Comparison of ENCODE assay signal across 8 cellular contexts in the genomic region with DNA sequence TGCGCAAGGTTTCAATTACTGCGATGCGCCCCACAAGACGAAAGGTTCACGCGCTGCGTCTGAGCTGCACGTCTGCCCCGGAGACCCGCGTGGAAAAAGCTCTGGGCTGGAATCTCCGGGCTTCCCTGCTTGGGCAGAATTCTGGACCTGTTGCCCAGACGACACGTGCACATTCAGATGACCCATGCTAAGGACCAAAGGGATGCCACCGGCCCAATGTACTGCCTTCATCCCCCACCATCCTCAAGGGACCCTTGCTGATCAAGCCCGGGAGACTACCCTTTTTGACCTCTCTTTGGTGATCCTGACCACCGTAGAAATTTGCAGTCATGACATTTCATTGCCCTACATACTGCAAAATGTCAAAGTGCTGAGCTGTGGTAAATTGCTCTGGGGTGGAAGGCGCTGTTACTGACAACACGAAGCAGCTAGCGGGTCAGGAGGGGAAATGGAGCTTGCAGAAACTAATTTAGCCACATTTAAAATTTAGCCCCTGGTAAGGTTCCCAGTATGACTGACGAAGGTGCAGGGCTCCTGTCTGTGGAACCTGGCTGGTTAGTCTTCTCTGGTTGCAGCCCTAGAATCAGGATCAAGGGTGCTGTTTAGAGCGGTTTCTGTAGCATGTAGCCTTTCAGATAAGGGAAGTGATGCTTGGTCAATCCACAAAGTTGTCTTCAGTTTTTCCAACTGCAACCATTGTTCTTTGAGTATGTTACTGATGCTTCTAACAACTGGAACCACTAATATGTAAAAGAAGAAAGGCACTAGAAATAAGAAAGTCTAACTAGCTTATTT.
DNase-seq lines count a peak whose midpoint lies in the region; ATAC-seq and TF ChIP-seq lines count a peak whose summit lies in the region.

No MANE protein-coding gene starts in this region.

- CTCF ChIA-PET in SK-N-SH (lab: Yijun Ruan, JAX): interaction anchor here (0.7 to 2.5 kb wide), 11 partner anchors 8 to 112 kb away, joined by 3 to 10 read pairs (median 3); no protein-coding TSS in a partner anchor

- H3K27ac Mint-ChIP-seq in activated naive CD8-positive, alpha-beta T cell: no peak overlapping the region

- no peak for TF ChIP-seq EP300 in SK-N-SH (IDR thresholded peaks at IDR 0.05; ENCODE audit: borderline replicate concordance in 1 of 2, low read depth in 1 of 2, low read length in 1 of 2)

- peak overlapping the region; percentile 50 to 70 for H3K4me3 ChIP-seq in SK-N-SH (ENCODE audit: low read depth in 2 of 2, low read length in 1 of 2)
- peak overlapping the region; percentile 55 to 64 for H3K4me3 ChIP-seq in left lung
- H3K4me3 ChIP-seq in testis: peak overlapping the region; percentile 52 to 72

- H2AFZ ChIP-seq in SK-N-SH (ENCODE audit: low read depth): peak overlapping the region; percentile 93

- TF ChIP-seq CTCF in SK-N-SH (IDR thresholded peaks at IDR 0.05) (no peak), left lung (IDR thresholded peaks at IDR 0.05) (no peak), testis (IDR thresholded peaks at IDR 0.05) (no peak)

- H3K9me3 ChIP-seq in SK-N-SH (no peaks in the 10 kb centered on the region), left lung (no peaks in the 10 kb centered on the region), testis (no peaks in the 10 kb centered on the region)

- H3K9me2 ChIP-seq in SK-N-SH: no peaks in the 10 kb centered on the region

- POLR2A ChIA-PET in SK-N-SH (lab: Yijun Ruan, JAX): no interaction called here

- ATAC-seq in SK-N-SH treated with all-trans-retinoic acid at 6 μM for 48 hours (no peak), left lung (peak; percentile 15), HG03469 (IDR thresholded peaks at IDR 0.05; ENCODE audit: unreplicated experiment) (no peak), GM21723 (IDR thresholded peaks at IDR 0.05; ENCODE audit: unreplicated experiment) (no peak)

- no peaks in the 10 kb centered on the region for H3K9me3 Mint-ChIP-seq in activated naive CD8-positive, alpha-beta T cell (ENCODE audit: low read depth)

- H3K79me2 ChIP-seq in SK-N-SH (ENCODE audit: insufficient read depth): no peaks in the 10 kb centered on the region

- peaks cover 14 to 23% of the 10 kb centered on the region in 2 experiments; a peak in 2 of 4 replicates for H3K4me1 ChIP-seq in SK-N-SH (ENCODE audit: control insufficient read depth in 1 of 2, insufficient read depth in 2 of 2, low read depth in 1 of 2, low read length in 1 of 2)
- H3K4me1 ChIP-seq in left lung: peaks cover 2 to 51% of the 10 kb centered on the region in 2 donors
- no peaks in the 10 kb centered on the region for H3K4me1 ChIP-seq in testis

- no peak for TF ChIP-seq POLR2A in testis (IDR thresholded peaks at IDR 0.05)

- H3K36me3 Mint-ChIP-seq in activated naive CD8-positive, alpha-beta T cell: no peaks in the 10 kb centered on the region

- intact Hi-C loops in left lung (cut with DNase I): no loop called here
- intact Hi-C loops in testis (cut with DNase I; ENCODE audit: low total_unique reads): no loop called here

- DNase-seq in SK-N-SH (no peak), left lung (no peak), testis (no peak)
- DNase-seq in stimulated activated CD4-positive, alpha-beta T cell treated with anti-CD3 and anti-CD28 coated beads, Interleukin-15, amount 100 ng/mL, for 24 hours: no peak

- no peak overlapping the region for H3K27ac ChIP-seq in SK-N-SH (ENCODE audit: low read depth in 2 of 2, low read length in 1 of 2)
- H3K27ac ChIP-seq in left lung: peak overlapping the region; percentile 72 to 74
- no peak overlapping the region for H3K27ac ChIP-seq in testis

- H3K27me3 ChIP-seq in SK-N-SH (ENCODE audit: insufficient read depth): peaks cover 37% of the 10 kb centered on the region; the same call in 1 of the 2 replicates
- peaks cover 4 to 48% of the 10 kb centered on the region in 2 donors for H3K27me3 ChIP-seq in left lung
- H3K27me3 ChIP-seq in testis: no peaks in the 10 kb centered on the region

- H3K4me3 Mint-ChIP-seq in activated naive CD8-positive, alpha-beta T cell: peak overlapping the region; percentile 56

- peaks cover 18% of the 10 kb centered on the region for H3K4me1 Mint-ChIP-seq in activated naive CD8-positive, alpha-beta T cell (ENCODE audit: low read depth)

- TF ChIP-seq RAD21 in SK-N-SH (IDR thresholded peaks at IDR 0.05; ENCODE audit: low read length): no peak

- no peak overlapping the region for H3K9ac ChIP-seq in SK-N-SH

- H3K4me2 ChIP-seq in SK-N-SH: peak overlapping the region; percentile 98

- H3F3A ChIP-seq in SK-N-SH (replicated peaks; ENCODE audit: insufficient read depth): peaks cover 3% of the 10 kb centered on the region

- 30% methylated on average over 22 of the region's 22 CpGs for WGBS in SK-N-SH (ENCODE audit: low lambda C conversion rate)
- 34 to 49% methylated on average over 6 to 22 of the region's 22 CpGs for WGBS in testis, 2 donors

- no peaks in the 10 kb centered on the region for H4K20me1 ChIP-seq in SK-N-SH (ENCODE audit: insufficient read depth)

- H3K36me3 ChIP-seq in SK-N-SH (replicated peaks in 1 of 2; ENCODE audit: control insufficient read depth in 1 of 2, insufficient read depth in 2 of 2, low read length in 1 of 2) (no peaks in the 10 kb centered on the region), left lung (no peaks in the 10 kb centered on the region), testis (ENCODE audit: low read depth, missing control alignments) (no peaks in the 10 kb centered on the region)

- H3K27me3 Mint-ChIP-seq in activated naive CD8-positive, alpha-beta T cell: peaks cover 40% of the 10 kb centered on the region

TF ChIP-seq in SK-N-SH, 30 proteins besides CTCF, POLR2A, EP300 and RAD21:
- no peak for TF ChIP-seq NRF1 (IDR thresholded peaks at IDR 0.05; ENCODE audit: low read depth, low read length)
- TF ChIP-seq MAX (IDR thresholded peaks at IDR 0.05; ENCODE audit: low read depth): no peak
- TF ChIP-seq CHD2 (IDR thresholded peaks at IDR 0.05; ENCODE audit: low read length, partially characterized antibody): no peak
TF ChIP-seq in SK-N-SH: peak in this region for 0.

TF ChIP-seq in SK-N-SH treated with all-trans-retinoic acid at 6 μM for 48 hours, 23 proteins besides CTCF, POLR2A, EP300 and RAD21 (continues in another document):
- TF ChIP-seq RARB (CRISPR knock-in tag; IDR thresholded peaks at IDR 0.05) (no peak), ZNF70 (CRISPR knock-in tag; IDR thresholded peaks at IDR 0.05) (no peak), TCF4 (CRISPR knock-in tag; IDR thresholded peaks at IDR 0.05; ENCODE audit: borderline replicate concordance) (no peak), BACH2 (CRISPR knock-in tag; IDR thresholded peaks at IDR 0.05; ENCODE audit: borderline replicate concordance) (no peak), OSR1 (CRISPR knock-in tag; IDR thresholded peaks at IDR 0.05) (no peak), ESRRG (CRISPR knock-in tag; IDR thresholded peaks at IDR 0.05) (no peak), SNAI2 (CRISPR knock-in tag; IDR thresholded peaks at IDR 0.05) (no peak), TOX (CRISPR knock-in tag; IDR thresholded peaks at IDR 0.05; ENCODE audit: borderline replicate concordance) (no peak), PATZ1 (CRISPR knock-in tag; IDR thresholded peaks at IDR 0.05; ENCODE audit: borderline replicate concordance) (no peak)
- TF ChIP-seq, protein P1, sequence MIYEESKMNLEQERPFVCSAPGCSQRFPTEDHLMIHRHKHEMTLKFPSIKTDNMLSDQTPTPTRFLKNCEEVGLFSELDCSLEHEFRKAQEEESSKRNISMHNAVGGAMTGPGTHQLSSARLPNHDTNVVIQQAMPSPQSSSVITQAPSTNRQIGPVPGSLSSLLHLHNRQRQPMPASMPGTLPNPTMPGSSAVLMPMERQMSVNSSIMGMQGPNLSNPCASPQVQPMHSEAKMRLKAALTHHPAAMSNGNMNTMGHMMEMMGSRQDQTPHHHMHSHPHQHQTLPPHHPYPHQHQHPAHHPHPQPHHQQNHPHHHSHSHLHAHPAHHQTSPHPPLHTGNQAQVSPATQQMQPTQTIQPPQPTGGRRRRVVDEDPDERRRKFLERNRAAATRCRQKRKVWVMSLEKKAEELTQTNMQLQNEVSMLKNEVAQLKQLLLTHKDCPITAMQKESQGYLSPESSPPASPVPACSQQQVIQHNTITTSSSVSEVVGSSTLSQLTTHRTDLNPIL (CRISPR knock-in tag; IDR thresholded peaks at IDR 0.05; ENCODE audit: low read depth): no peak
- TF ChIP-seq, protein P2, sequence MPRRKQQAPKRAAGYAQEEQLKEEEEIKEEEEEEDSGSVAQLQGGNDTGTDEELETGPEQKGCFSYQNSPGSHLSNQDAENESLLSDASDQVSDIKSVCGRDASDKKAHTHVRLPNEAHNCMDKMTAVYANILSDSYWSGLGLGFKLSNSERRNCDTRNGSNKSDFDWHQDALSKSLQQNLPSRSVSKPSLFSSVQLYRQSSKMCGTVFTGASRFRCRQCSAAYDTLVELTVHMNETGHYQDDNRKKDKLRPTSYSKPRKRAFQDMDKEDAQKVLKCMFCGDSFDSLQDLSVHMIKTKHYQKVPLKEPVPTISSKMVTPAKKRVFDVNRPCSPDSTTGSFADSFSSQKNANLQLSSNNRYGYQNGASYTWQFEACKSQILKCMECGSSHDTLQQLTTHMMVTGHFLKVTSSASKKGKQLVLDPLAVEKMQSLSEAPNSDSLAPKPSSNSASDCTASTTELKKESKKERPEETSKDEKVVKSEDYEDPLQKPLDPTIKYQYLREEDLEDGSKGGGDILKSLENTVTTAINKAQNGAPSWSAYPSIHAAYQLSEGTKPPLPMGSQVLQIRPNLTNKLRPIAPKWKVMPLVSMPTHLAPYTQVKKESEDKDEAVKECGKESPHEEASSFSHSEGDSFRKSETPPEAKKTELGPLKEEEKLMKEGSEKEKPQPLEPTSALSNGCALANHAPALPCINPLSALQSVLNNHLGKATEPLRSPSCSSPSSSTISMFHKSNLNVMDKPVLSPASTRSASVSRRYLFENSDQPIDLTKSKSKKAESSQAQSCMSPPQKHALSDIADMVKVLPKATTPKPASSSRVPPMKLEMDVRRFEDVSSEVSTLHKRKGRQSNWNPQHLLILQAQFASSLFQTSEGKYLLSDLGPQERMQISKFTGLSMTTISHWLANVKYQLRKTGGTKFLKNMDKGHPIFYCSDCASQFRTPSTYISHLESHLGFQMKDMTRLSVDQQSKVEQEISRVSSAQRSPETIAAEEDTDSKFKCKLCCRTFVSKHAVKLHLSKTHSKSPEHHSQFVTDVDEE (CRISPR knock-in tag; IDR thresholded peaks at IDR 0.05): no peak

Comparison
In these comparisons a context has a peak if more than half of its experiments do, and no peak if none do; other contexts are left out.
1. H3K27ac ChIP-seq: peak in left lung (2 of 2); none in SK-N-SH (0 of 2) and testis (0 of 2).
2. Peak in every context shown above with its lines, with median percentiles within 50 percentile points of each other: H3K4me3 ChIP-seq.